In genomic region chr2:108810993-108811957, GRCh38 we compare ENCODE assay signal across 25 cellular contexts.
"Had no signal": no experiment of that assay in that cellular context is flagged by ENCODE, and none has a peak within 500 bp of the region (broad histone marks: within the 10 kb centered on the region; RNA-seq: fewer than 3 reads in every experiment).

No MANE protein-coding gene starts in this region.

- DNase-seq: IMR-90; Karpas-422; KG1; MG63; NCI-H1092; NCI-H1105 treated with DMSO at 0.1 percent for 48 hours; NCI-H1417 treated with DMSO at 0.1 percent for 48 hours; NCI-H146; NCI-H1694 treated with DMSO at 0.1 percent for 48 hours; NCI-H1930; NCI-H2081; NCI-H2107; NCI-H2227 treated with DMSO at 0.1 percent for 48 hours; NCI-H446; NCI-H510A; NCI-H524 treated with DMSO at 0.1 percent for 48 hours; NCI-H69; NCI-H774; NK-92 treated with Interleukin-12 subunit alpha and Interleukin-12 subunit beta, amount 100 ng/mL, for 24 hours; PC-3; SHP77; SK-N-SH; SW 1271 had no signal

- H3K9ac ChIP-seq: SK-N-SH had no signal

- H3K27ac ChIP-seq: RWPE1 had no signal

- ATAC-seq: Panc1, PC-3 had no signal

- H3K4me2 ChIP-seq: SK-N-SH had no signal

- H3K9me3 ChIP-seq: SK-N-SH had no signal

- H3K27me3 ChIP-seq: MG63 had no signal

- H3K4me3 ChIP-seq: MG63 had no signal
